8 cellular contexts compared by ENCODE assay signal in the genomic region with DNA sequence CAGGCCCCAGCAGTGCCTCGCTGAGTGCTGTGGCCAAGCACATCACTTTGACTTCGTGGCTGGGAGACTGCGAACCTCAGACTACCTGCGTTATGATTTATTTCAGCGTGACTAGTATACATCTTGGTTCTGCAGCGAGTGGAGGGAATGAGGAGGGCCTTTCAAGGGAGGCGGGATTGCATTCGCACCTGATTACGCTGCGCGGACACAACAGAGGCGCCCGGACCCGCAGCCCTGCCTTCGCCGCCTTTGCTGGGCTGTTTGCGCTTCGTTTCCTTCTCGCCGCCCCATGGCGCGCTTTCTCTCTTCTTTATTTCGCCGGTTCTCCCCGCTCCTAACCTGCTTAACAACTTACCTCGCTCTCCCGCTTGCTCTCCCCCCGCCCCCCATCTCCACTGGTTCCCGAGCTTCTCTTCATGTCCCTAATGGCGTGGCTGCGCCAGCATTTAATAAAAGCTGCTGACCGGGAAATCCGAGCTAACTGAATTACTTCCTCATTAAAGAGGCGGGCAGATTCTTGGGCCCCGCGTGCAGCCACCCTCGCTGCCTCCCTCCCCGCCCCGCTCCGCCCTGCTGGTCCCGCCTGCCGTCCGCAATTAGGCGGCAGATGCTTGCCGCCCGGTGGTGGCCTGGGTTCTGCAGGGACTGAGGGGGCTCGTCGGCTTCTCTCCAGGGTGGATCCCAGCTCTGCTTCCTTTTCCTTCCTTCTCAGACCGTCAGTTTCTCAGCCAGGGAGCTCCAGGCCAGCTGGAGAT.
DNase-seq lines count a peak whose midpoint lies in the region; ATAC-seq, FAIRE-seq and TF ChIP-seq lines count a peak whose summit lies in the region.

No MANE protein-coding gene starts in this region.

- WGBS in lung, 2 donors, result 3 to 4% methylated on average over 49 of the region's 49 CpGs

- peak; percentile 21 for DNase-seq in Calu3
- peak; percentile 41 for DNase-seq in NCI-H526 treated with DMSO at 0.1 percent for 48 hours (lab: John Stamatoyannopoulos, UW)
- DNase-seq in astrocyte (ENCODE audit: low read depth), result no peak
- DNase-seq in lung (ENCODE audit: low spot score), result peak; percentile 61
- no peak for DNase-seq in mesenteric fat pad (ENCODE audit: low spot score)
- DNase-seq in NCI-H1694 treated with DMSO at 0.1 percent for 48 hours (lab: John Stamatoyannopoulos, UW), result no peak

- peaks cover 65% of the 10 kb centered on the region for H3K27me3 Mint-ChIP-seq in Calu3 (ENCODE audit: unreplicated experiment)
- peaks cover 82% of the 10 kb centered on the region for H3K27me3 Mint-ChIP-seq in astrocyte (ENCODE audit: low read depth, unreplicated experiment)

- no peak overlapping the region for H3K27ac Mint-ChIP-seq in Calu3 (ENCODE audit: unreplicated experiment)
- no peak overlapping the region for H3K27ac Mint-ChIP-seq in astrocyte (ENCODE audit: unreplicated experiment)

- no peaks in the 10 kb centered on the region for H4K20me1 ChIP-seq in astrocyte (ENCODE audit: insufficient read depth, low read length)

- no peak for FAIRE-seq in astrocyte (lab: Jason Lieb, UNC)

- no TSS peak for BruUV-seq in Calu3 (replicated peaks; lab: Mats Ljungman, UMichigan)

- H3K4me1 Mint-ChIP-seq in Calu3 (ENCODE audit: low read depth, unreplicated experiment) (no peaks in the 10 kb centered on the region), astrocyte (ENCODE audit: low read depth, unreplicated experiment) (peaks cover 2% of the 10 kb centered on the region)

- no peaks in the 10 kb centered on the region for H3K4me1 ChIP-seq in astrocyte (ENCODE audit: insufficient read depth, low read length)
- H3K4me1 ChIP-seq in lung (ENCODE audit: control insufficient read depth in 2 of 2, insufficient read depth in 2 of 2, low read length in 2 of 2), result peaks cover 0 to 9% of the 10 kb centered on the region in 2 donors
- H3K4me1 ChIP-seq in subcutaneous abdominal adipose tissue (ENCODE audit: control insufficient read depth in 5 of 5, insufficient read depth in 5 of 5, low read length in 5 of 5), result peaks cover 0 to 17% (median 13%) of the 10 kb centered on the region in 5 donors

- H3K9me3 ChIP-seq in astrocyte (ENCODE audit: insufficient read depth, low read depth, low read length), result no peaks in the 10 kb centered on the region
- H3K9me3 ChIP-seq in lung (ENCODE audit: control insufficient read depth in 2 of 2, insufficient read depth in 1 of 2, low read length in 1 of 2), result peaks cover 0 to 5% of the 10 kb centered on the region in 2 donors
- peaks cover 0 to 5% (median 3%) of the 10 kb centered on the region in 5 donors for H3K9me3 ChIP-seq in subcutaneous abdominal adipose tissue (ENCODE audit: control insufficient read depth in 5 of 5, low read length in 5 of 5)

- no peak overlapping the region for H3K9ac ChIP-seq in astrocyte (ENCODE audit: low read length)
- H3K9ac ChIP-seq in subcutaneous abdominal adipose tissue (ENCODE audit: low read length in 5 of 5), result no peak overlapping the region

- no peaks in the 10 kb centered on the region for H3K79me2 ChIP-seq in astrocyte (ENCODE audit: insufficient read depth, low read length)

- peak overlapping the region; percentile 43 for H3K4me3 Mint-ChIP-seq in Calu3 (ENCODE audit: low read depth, unreplicated experiment)
- peak overlapping the region; percentile 80 for H3K4me3 Mint-ChIP-seq in astrocyte (ENCODE audit: unreplicated experiment)

- H2AFZ ChIP-seq in astrocyte (ENCODE audit: low read depth, low read length), result no peak overlapping the region

- H3K4me3 ChIP-seq in astrocyte (ENCODE audit: insufficient read depth, low read depth, low read length), result no peak overlapping the region
- H3K4me3 ChIP-seq in lung, result no peak overlapping the region
- peak overlapping the region; percentile 12 to 52 (median 38) for H3K4me3 ChIP-seq in subcutaneous abdominal adipose tissue (ENCODE audit: low read depth in 1 of 5, low read length in 5 of 5)

- peak; percentile 71 for ATAC-seq in lung (ENCODE audit: insufficient read depth, low FRiP score)
- ATAC-seq in HG03457 (IDR thresholded peaks at IDR 0.05; ENCODE audit: unreplicated experiment), result no peak

- CTCF ChIA-PET in Calu3 (lab: Charles Lee), result interaction anchor here (0.6 to 1.0 kb wide), 3 partner anchors 30 to 1736 kb away, joined by 6 to 7 read pairs (median 6); no protein-coding TSS in a partner anchor

- no peaks in the 10 kb centered on the region for H3K9me3 Mint-ChIP-seq in Calu3 (ENCODE audit: low read depth, unreplicated experiment)
- peaks cover 3% of the 10 kb centered on the region for H3K9me3 Mint-ChIP-seq in astrocyte (ENCODE audit: unreplicated experiment)

- TF ChIP-seq CTCF in Calu3 (IDR thresholded peaks at IDR 0.05; ENCODE audit: unreplicated experiment) (no peak), astrocyte (IDR thresholded peaks at IDR 0.05; ENCODE audit: insufficient read depth, low read depth, low read length) (no peak), lung (IDR thresholded peaks at IDR 0.05; ENCODE audit: control extremely low read depth, extremely low read depth) (no peak)

- H3K36me3 ChIP-seq in astrocyte (ENCODE audit: insufficient read depth, low read length), result no peaks in the 10 kb centered on the region
- no peaks in the 10 kb centered on the region for H3K36me3 ChIP-seq in lung (ENCODE audit: control insufficient read depth in 2 of 2, insufficient read depth in 2 of 2, low read length in 2 of 2)
- no peaks in the 10 kb centered on the region for H3K36me3 ChIP-seq in subcutaneous abdominal adipose tissue (ENCODE audit: control insufficient read depth in 5 of 5, insufficient read depth in 5 of 5, low read length in 5 of 5)

- H3K36me3 Mint-ChIP-seq in Calu3 (ENCODE audit: insufficient read depth, unreplicated experiment), result no peaks in the 10 kb centered on the region
- H3K36me3 Mint-ChIP-seq in astrocyte (ENCODE audit: low read depth, unreplicated experiment), result no peaks in the 10 kb centered on the region

- H3K27me3 ChIP-seq in astrocyte (ENCODE audit: insufficient read depth, low read length) (peaks cover 6% of the 10 kb centered on the region), lung (ENCODE audit: control insufficient read depth, insufficient read depth) (no peaks in the 10 kb centered on the region), subcutaneous abdominal adipose tissue (ENCODE audit: control insufficient read depth in 5 of 5, insufficient read depth in 4 of 5, low read length in 5 of 5) (peaks cover 21 to 58% (median 52%) of the 10 kb centered on the region in 5 donors)

- H3K27ac ChIP-seq in astrocyte (ENCODE audit: low read depth, low read length) (no peak overlapping the region), lung (ENCODE audit: low read depth in 1 of 2, low read length in 1 of 2) (no peak overlapping the region), subcutaneous abdominal adipose tissue (ENCODE audit: low read depth, low read length) (no peak overlapping the region)

- intact Hi-C loops in Calu3 (cut with micrococcal nuclease; ENCODE audit: unreplicated experiment), result no loop called here

- peak overlapping the region; percentile 57 for H3K4me2 ChIP-seq in astrocyte (ENCODE audit: low read length)

Comparison
In these comparisons a context has a peak if more than half of its experiments do, and no peak if none do; other contexts are left out.
1. DNase-seq: peak in Calu3 (single experiment), NCI-H526 treated with DMSO at 0.1 percent for 48 hours (single experiment) and lung (single experiment); none in astrocyte (single experiment), mesenteric fat pad (single experiment) and NCI-H1694 treated with DMSO at 0.1 percent for 48 hours (single experiment).
2. H3K4me3 ChIP-seq: peak in subcutaneous abdominal adipose tissue (5 of 5); none in astrocyte (single experiment) and lung (single experiment).